Comparison of ENCODE assay signal across 18 cellular contexts in the genomic region with DNA sequence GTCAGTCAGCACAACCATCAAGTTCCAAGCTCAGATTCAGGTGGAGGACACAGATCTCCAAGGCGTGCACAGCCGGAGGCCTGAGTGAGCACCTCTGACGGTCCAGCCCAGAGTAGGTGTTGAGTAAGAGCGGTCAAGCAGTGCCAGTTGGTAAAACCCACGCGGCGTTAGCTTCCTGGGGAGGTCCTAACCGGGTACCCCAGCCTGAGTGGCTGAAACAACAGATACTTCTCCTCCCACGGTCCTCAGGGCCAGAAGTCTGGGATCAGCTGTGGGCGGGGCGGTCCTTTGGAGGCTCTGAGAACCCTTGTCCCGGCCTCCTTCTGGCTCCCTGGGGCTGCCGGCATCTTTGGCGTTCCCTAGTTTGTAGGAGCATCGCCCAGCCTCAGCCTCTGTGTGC.
DNase-seq lines count a peak whose midpoint lies in the region; ATAC-seq, FAIRE-seq and TF ChIP-seq lines count a peak whose summit lies in the region.
"Had no signal": no experiment of that assay in that cellular context is flagged by ENCODE, and none has a peak within 500 bp of the region (broad histone marks: within the 10 kb centered on the region; RNA-seq: fewer than 3 reads in every experiment).

No MANE protein-coding gene starts in this region.

- H3K36me3 ChIP-seq in lung (ENCODE audit: control insufficient read depth in 2 of 2, insufficient read depth in 2 of 2, low read length in 2 of 2) (no peaks in the 10 kb centered on the region), tibial artery (no peaks in the 10 kb centered on the region), small intestine (ENCODE audit: control insufficient read depth in 2 of 2, insufficient read depth in 2 of 2, low read length in 2 of 2) (no peaks in the 10 kb centered on the region)
- H3K36me3 ChIP-seq: HAP-1 had no signal

- no TSS peak for BruUV-seq in Calu3 (replicated peaks; lab: Mats Ljungman, UMichigan)

- H3K27ac ChIP-seq in angular gyrus (ENCODE audit: low read depth, low read length) (peak overlapping the region; percentile 19), layer of hippocampus (ENCODE audit: low read depth, low read length) (peak overlapping the region; percentile 24), lung (ENCODE audit: low read depth in 1 of 2, low read length in 1 of 2) (no peak overlapping the region), tibial artery (peak overlapping the region; percentile 33 to 52), small intestine (ENCODE audit: low read depth in 1 of 2, low read length in 1 of 2) (no peak overlapping the region)

- CTCF ChIA-PET in Calu3 (lab: Charles Lee): no interaction called here

- H3K4me3 Mint-ChIP-seq in type B pancreatic cell (no peak overlapping the region), Calu3 (ENCODE audit: low read depth, unreplicated experiment) (no peak overlapping the region)
- H3K4me3 Mint-ChIP-seq: B cell; CD4-positive, alpha-beta T cell; HFFc6 had no signal

- H3K36me3 Mint-ChIP-seq in type B pancreatic cell (no peaks in the 10 kb centered on the region), Calu3 (ENCODE audit: insufficient read depth, unreplicated experiment) (no peaks in the 10 kb centered on the region)

- TF ChIP-seq CTCF in lung (IDR thresholded peaks at IDR 0.05; ENCODE audit: control extremely low read depth, extremely low read depth): no peak
- TF ChIP-seq CTCF in tibial artery (IDR thresholded peaks at IDR 0.05): no peak
- TF ChIP-seq CTCF in type B pancreatic cell (conservative IDR thresholded peaks at IDR 0.05): no peak
- TF ChIP-seq CTCF in Calu3 (IDR thresholded peaks at IDR 0.05; ENCODE audit: unreplicated experiment): no peak

- DNase-seq in lung (ENCODE audit: low spot score) (peak; percentile 64), tibial artery (no peak), small intestine (no peak), type B pancreatic cell (ENCODE audit: extremely low spot score, unreplicated experiment) (no peak), Calu3 (no peak)
- DNase-seq: C1 segment of cervical spinal cord; CD4-positive, alpha-beta T cell; DMS79; GOT3; HFFc6 had no signal

- H3K27me3 Mint-ChIP-seq in type B pancreatic cell (peaks cover 15% of the 10 kb centered on the region), Calu3 (ENCODE audit: unreplicated experiment) (no peaks in the 10 kb centered on the region)

- H3K27me3 ChIP-seq in layer of hippocampus (ENCODE audit: control insufficient read depth, insufficient read depth, low read length): peaks cover 4% of the 10 kb centered on the region
- H3K27me3 ChIP-seq in lung (ENCODE audit: control insufficient read depth, insufficient read depth): no peaks in the 10 kb centered on the region
- no peaks in the 10 kb centered on the region for H3K27me3 ChIP-seq in tibial artery
- H3K27me3 ChIP-seq in small intestine (ENCODE audit: control insufficient read depth in 2 of 2, insufficient read depth in 2 of 2, low read length in 2 of 2): no peaks in the 10 kb centered on the region

- WGBS in lung, 2 donors: 66 to 89% methylated on average over 15 of the region's 15 CpGs
- 79 to 86% (median 83%) methylated on average over 15 of the region's 15 CpGs for WGBS in small intestine, 3 donors

- FAIRE-seq in small intestine (lab: Jason Lieb, UNC): no peak
- FAIRE-seq: GM12878, HepG2, HTR-8/SVneo had no signal

- H3K4me3 ChIP-seq in lung (no peak overlapping the region), tibial artery (no peak overlapping the region), small intestine (ENCODE audit: low read depth in 1 of 2, low read length in 2 of 2) (no peak overlapping the region)
- H3K4me3 ChIP-seq: GM12878, HAP-1 had no signal

- ATAC-seq in lung (ENCODE audit: insufficient read depth, low FRiP score): peak; percentile 33
- no peak for ATAC-seq in GM19324 (IDR thresholded peaks at IDR 0.05; ENCODE audit: low FRiP score, unreplicated experiment)
- ATAC-seq: GM12878, HepG2 had no signal

- H3K9me3 ChIP-seq in lung (ENCODE audit: control insufficient read depth in 2 of 2, insufficient read depth in 1 of 2, low read length in 1 of 2) (no peaks in the 10 kb centered on the region), tibial artery (no peaks in the 10 kb centered on the region), small intestine (ENCODE audit: control insufficient read depth, low read depth) (no peaks in the 10 kb centered on the region)
- H3K9me3 ChIP-seq: HAP-1 had no signal

- H3K4me1 ChIP-seq in lung (ENCODE audit: control insufficient read depth in 2 of 2, insufficient read depth in 2 of 2, low read length in 2 of 2) (no peaks in the 10 kb centered on the region), tibial artery (peaks cover 0 to 64% (median 32%) of the 10 kb centered on the region in 4 donors), small intestine (ENCODE audit: control insufficient read depth in 2 of 2, insufficient read depth in 1 of 2, low read depth in 1 of 2, low read length in 1 of 2) (no peaks in the 10 kb centered on the region)
- H3K4me1 ChIP-seq: HAP-1 had no signal

- H3K9me3 Mint-ChIP-seq in type B pancreatic cell: no peaks in the 10 kb centered on the region
- no peaks in the 10 kb centered on the region for H3K9me3 Mint-ChIP-seq in Calu3 (ENCODE audit: low read depth, unreplicated experiment)
- H3K9me3 Mint-ChIP-seq: CD4-positive, alpha-beta T cell had no signal

- peaks cover 17% of the 10 kb centered on the region for H3K4me1 Mint-ChIP-seq in type B pancreatic cell (ENCODE audit: unreplicated experiment)
- H3K4me1 Mint-ChIP-seq in Calu3 (ENCODE audit: low read depth, unreplicated experiment): no peaks in the 10 kb centered on the region

- H3K27ac Mint-ChIP-seq in type B pancreatic cell (no peak overlapping the region), Calu3 (ENCODE audit: unreplicated experiment) (no peak overlapping the region)
- H3K27ac Mint-ChIP-seq: B cell; CD4-positive, alpha-beta T cell; HFFc6 had no signal

- intact Hi-C loops in tibial artery (cut with DNase I; ENCODE audit: low total_unique reads): no loop called here
- intact Hi-C loops in Calu3 (cut with micrococcal nuclease; ENCODE audit: unreplicated experiment): no loop called here

Comparison
In these comparisons a context has a peak if more than half of its experiments do, and no peak if none do; other contexts are left out.
1. H3K27ac ChIP-seq: peak in angular gyrus (single experiment), layer of hippocampus (single experiment) and tibial artery (2 of 2); none in lung (0 of 2) and small intestine (0 of 2).